Comparison of ENCODE assay signal across 1 cellular context in genomic region chr6:149458196-149458595, GRCh38.
TF ChIP-seq lines count a peak whose summit lies in the region.

No MANE protein-coding gene starts in this region.

TF ChIP-seq in K562, 482 proteins besides CTCF, POLR2A, EP300 and RAD21:
- TF ChIP-seq NFRKB (IDR thresholded peaks at IDR 0.05; ENCODE audit: low read depth) (no peak), CBX8 (IDR thresholded peaks at IDR 0.05; ENCODE audit: borderline replicate concordance, extremely low read depth, low read depth, low read length, poor library complexity, severe bottlenecking) (peak; percentile 3), NEUROD1 (IDR thresholded peaks at IDR 0.05; ENCODE audit: borderline replicate concordance, low read depth, low read length, partially characterized antibody) (no peak), ZNF277 (CRISPR knock-in tag; IDR thresholded peaks at IDR 0.05; ENCODE audit: borderline replicate concordance) (no peak)
